In genomic region chr14:39641224-39641623, GRCh38 we compare ENCODE assay signal across 20 cellular contexts.
DNase-seq lines count a peak whose midpoint lies in the region; ATAC-seq and TF ChIP-seq lines count a peak whose summit lies in the region.
"Had no signal": no experiment of that assay in that cellular context is flagged by ENCODE, and none has a peak within 500 bp of the region (broad histone marks: within the 10 kb centered on the region; RNA-seq: fewer than 3 reads in every experiment).

No MANE protein-coding gene starts in this region.

- H3K36me3 ChIP-seq in BLaER1 treated with 17β-estradiol and CSF1 and Interleukin-3, amounts not matched to agents 10 nM and 100 nM: no peaks in the 10 kb centered on the region
- no peaks in the 10 kb centered on the region for H3K36me3 ChIP-seq in spleen
- H3K36me3 ChIP-seq: cardiac muscle cell, heart left ventricle, WERI-Rb-1 had no signal

- H3K27me3 Mint-ChIP-seq in T-helper 2 cell treated with Interferon-gamma antibody and Interleukin-4, amounts not matched to agents 5 μg/mL and 100 μg/mL, for 36 hours (ENCODE audit: low read depth): no peaks in the 10 kb centered on the region
- H3K27me3 Mint-ChIP-seq: B cell had no signal

- no peak overlapping the region for H3K9ac ChIP-seq in BLaER1 treated with 17β-estradiol and CSF1 and Interleukin-3, amounts not matched to agents 10 nM and 100 nM
- H3K9ac ChIP-seq: GM23248 had no signal

- H3K27ac Mint-ChIP-seq in T-helper 2 cell treated with Interferon-gamma antibody and Interleukin-4, amounts not matched to agents 5 μg/mL and 100 μg/mL, for 36 hours: peak overlapping the region; percentile 34
- H3K27ac Mint-ChIP-seq: B cell had no signal

- peaks cover 0 to 17% (median 4%) of the 10 kb centered on the region in 10 experiments; a peak in 7 of 20 replicates for H3K4me1 ChIP-seq in BLaER1 treated with 17β-estradiol and CSF1 and Interleukin-3, amounts not matched to agents 10 nM and 100 nM
- H3K4me1 ChIP-seq in spleen: no peaks in the 10 kb centered on the region
- H3K4me1 ChIP-seq: heart left ventricle had no signal

- H3K27ac ChIP-seq in BLaER1 treated with 17β-estradiol and CSF1 and Interleukin-3, amounts not matched to agents 10 nM and 100 nM: 0 out of 22 replicates have a peak overlapping the region, but pooled peaks of 1 of the 11 experiments have one; percentile 23
- no peak overlapping the region for H3K27ac ChIP-seq in spleen
- H3K27ac ChIP-seq: cardiac muscle cell, GM23248, WERI-Rb-1 had no signal

- WGBS in spleen, 5 donors: 76 to 90% (median 80%) methylated on average over 1 of the region's 1 CpG

- H3K36me3 Mint-ChIP-seq in T-helper 2 cell treated with Interferon-gamma antibody and Interleukin-4, amounts not matched to agents 5 μg/mL and 100 μg/mL, for 36 hours (ENCODE audit: low read depth): peaks cover 2% of the 10 kb centered on the region

- H4K20me1 ChIP-seq in BLaER1 treated with 17β-estradiol and CSF1 and Interleukin-3, amounts not matched to agents 10 nM and 100 nM: no peaks in the 10 kb centered on the region

- H3K4me3 ChIP-seq in BLaER1 treated with 17β-estradiol and CSF1 and Interleukin-3, amounts not matched to agents 10 nM and 100 nM: no peak overlapping the region; a peak in 1 of 20 replicates
- H3K4me3 ChIP-seq in spleen: no peak overlapping the region
- H3K4me3 ChIP-seq: cardiac muscle cell, GM23248, heart left ventricle had no signal

- no peak for DNase-seq in T-helper 2 cell treated with Interferon-gamma antibody and Interleukin-4, amounts not matched to agents 5 μg/mL and 100 μg/mL, for 36 hours (ENCODE audit: low spot score)
- no peak for DNase-seq in spleen
- no peak for DNase-seq in NCI-H2171 treated with DMSO at 0.1 percent for 48 hours (lab: John Stamatoyannopoulos, UW)
- DNase-seq in NCI-H146 treated with DMSO at 0.1 percent for 48 hours (lab: John Stamatoyannopoulos, UW; ENCODE audit: unreplicated experiment): no peak
- DNase-seq: activated effector memory CD4-positive, alpha-beta T cell treated with anti-CD3 and anti-CD28 coated beads, Interleukin-2, amount 50 U/mL, for 16 hours; EL; GM23248; heart left ventricle; NCI-H2081 treated with DMSO at 0.1 percent for 48 hours; retina; SIG-M5; stimulated activated CD4-positive, alpha-beta T cell treated with anti-CD3 and anti-CD28 coated beads, Interleukin-4, amount 100 ng/mL, for 4 hours; stimulated activated naive CD4-positive, alpha-beta T cell treated with Interleukin-2 at 50 U/mL for 16 hours; WERI-Rb-1 had no signal

- no peaks in the 10 kb centered on the region for H3K4me1 Mint-ChIP-seq in T-helper 2 cell treated with Interferon-gamma antibody and Interleukin-4, amounts not matched to agents 5 μg/mL and 100 μg/mL, for 36 hours (ENCODE audit: low read depth)
- H3K4me1 Mint-ChIP-seq: B cell had no signal

- peak overlapping the region in 8 of 11 experiments; percentile 13 to 61 (median 35); a peak in 14 of 22 replicates for H3K4me2 ChIP-seq in BLaER1 treated with 17β-estradiol and CSF1 and Interleukin-3, amounts not matched to agents 10 nM and 100 nM

- TF ChIP-seq POLR2A in spleen (IDR thresholded peaks at IDR 0.05): no peak

- peak; percentile 86 for ATAC-seq in GM18870 (IDR thresholded peaks at IDR 0.05; ENCODE audit: unreplicated experiment)
- ATAC-seq in HG02852 (IDR thresholded peaks at IDR 0.05; ENCODE audit: unreplicated experiment): peak; percentile 45
- no peak for ATAC-seq in GM19035 (IDR thresholded peaks at IDR 0.05; ENCODE audit: unreplicated experiment)
- ATAC-seq: heart left ventricle had no signal

- no peaks in the 10 kb centered on the region for H3K27me3 ChIP-seq in BLaER1 treated with 17β-estradiol and CSF1 and Interleukin-3, amounts not matched to agents 10 nM and 100 nM
- H3K27me3 ChIP-seq in spleen (replicated peaks in 1 of 7): no peaks in the 10 kb centered on the region
- H3K27me3 ChIP-seq: cardiac muscle cell, heart left ventricle had no signal

- peak overlapping the region; percentile 34 for H3K4me3 Mint-ChIP-seq in T-helper 2 cell treated with Interferon-gamma antibody and Interleukin-4, amounts not matched to agents 5 μg/mL and 100 μg/mL, for 36 hours
- H3K4me3 Mint-ChIP-seq: B cell had no signal

- peaks cover 0 to 28% (median 16%) of the 10 kb centered on the region in 11 experiments; a peak in 16 of 22 replicates for H3K9me3 ChIP-seq in BLaER1 treated with 17β-estradiol and CSF1 and Interleukin-3, amounts not matched to agents 10 nM and 100 nM (replicated peaks in 1 of 11)
- H3K9me3 ChIP-seq in spleen: peaks cover 0 to 36% (median 7%) of the 10 kb centered on the region in 8 donors

- intact Hi-C loops in spleen (cut with DNase I; ENCODE audit: low total_unique reads): no loop called here

- peaks cover 39% of the 10 kb centered on the region for H3K9me3 Mint-ChIP-seq in T-helper 2 cell treated with Interferon-gamma antibody and Interleukin-4, amounts not matched to agents 5 μg/mL and 100 μg/mL, for 36 hours

- TF ChIP-seq CTCF in spleen (IDR thresholded peaks at IDR 0.05 in 8 of 11, conservative IDR thresholded peaks at IDR 0.05 in 3 of 11): no peak
